Comparison of ENCODE assay signal across 12 cellular contexts in genomic region chr9:70403618-70404025, GRCh38. TPM values are rescaled to one million over a fixed set of nuclear protein-coding genes. Genes with fewer than 3 reads are reported as not detected.
DNase-seq lines count a peak whose midpoint lies in the region; TF ChIP-seq lines count a peak whose summit lies in the region.
"Had no signal": no experiment of that assay in that cellular context is flagged by ENCODE, and none has a peak within 500 bp of the region (broad histone marks: within the 10 kb centered on the region; RNA-seq: fewer than 3 reads in every experiment).

No MANE protein-coding gene starts in this region.

- H3K27me3 ChIP-seq in CD4-positive, alpha-beta memory T cell (ENCODE audit: insufficient read depth, low read length), result no peaks in the 10 kb centered on the region
- H3K27me3 ChIP-seq in right atrium auricular region (no peaks in the 10 kb centered on the region), skeletal muscle satellite cell (ENCODE audit: control insufficient read depth, insufficient read depth, low read length) (no peaks in the 10 kb centered on the region)

- peak overlapping the region in 6 of 7 donors; percentile 49 to 79 (median 68) for H3K27ac Mint-ChIP-seq in CD4-positive, alpha-beta memory T cell
- H3K27ac Mint-ChIP-seq in activated naive CD8-positive, alpha-beta T cell treated with anti-CD3 and anti-CD28 coated beads for 36 hours, result peak overlapping the region; percentile 63
- H3K27ac Mint-ChIP-seq: T-helper 2 cell treated with Interferon-gamma antibody and Interleukin-4, amounts not matched to agents 5 μg/mL and 100 μg/mL, for 36 hours had no signal

- H3K9me3 ChIP-seq in CD4-positive, alpha-beta memory T cell (ENCODE audit: control insufficient read depth in 1 of 2, low read length in 2 of 2), result no peaks in the 10 kb centered on the region
- H3K9me3 ChIP-seq in right atrium auricular region (no peaks in the 10 kb centered on the region), skeletal muscle satellite cell (replicated peaks; ENCODE audit: low read length) (no peaks in the 10 kb centered on the region)
- H3K9me3 ChIP-seq: Caco-2 had no signal

- H3K4me1 ChIP-seq in CD4-positive, alpha-beta memory T cell (ENCODE audit: insufficient read depth, low read length), result peaks cover 87% of the 10 kb centered on the region
- H3K4me1 ChIP-seq in right atrium auricular region (peaks cover 0 to 97% of the 10 kb centered on the region in 2 donors), skeletal muscle satellite cell (ENCODE audit: control insufficient read depth, insufficient read depth, low read length) (peaks cover 86% of the 10 kb centered on the region)
- H3K4me1 ChIP-seq: Caco-2 had no signal

- no peaks in the 10 kb centered on the region for H3K27me3 Mint-ChIP-seq in CD4-positive, alpha-beta memory T cell
- H3K27me3 Mint-ChIP-seq in activated naive CD8-positive, alpha-beta T cell treated with anti-CD3 and anti-CD28 coated beads for 36 hours, result no peaks in the 10 kb centered on the region

- H3K4me1 Mint-ChIP-seq in CD4-positive, alpha-beta memory T cell, result peaks cover 67 to 90% (median 80%) of the 10 kb centered on the region in 4 donors
- H3K4me1 Mint-ChIP-seq in activated naive CD8-positive, alpha-beta T cell treated with anti-CD3 and anti-CD28 coated beads for 36 hours, result peaks cover 83% of the 10 kb centered on the region

- POLR2A ChIA-PET in CD4-positive, alpha-beta memory T cell (lab: Charles Lee; ENCODE audit: partially characterized antibody), result interaction anchor here (0.6 to 7.4 kb wide), 4 partner anchors 9 to 70 kb away, joined by 3 to 104 read pairs (median 36); partner anchors contain the start of gene KLF9

- CTCF ChIA-PET in CD4-positive, alpha-beta memory T cell (lab: Charles Lee; ENCODE audit: partially characterized antibody), result interaction anchor here (1.8 to 6.4 kb wide), 3 partner anchors 11 to 51 kb away, joined by 4 to 37 read pairs (median 5); no protein-coding TSS in a partner anchor

- intact Hi-C loops in CD4-positive, alpha-beta memory T cell (cut with micrococcal nuclease), result no loop called here

- H3K36me3 ChIP-seq in CD4-positive, alpha-beta memory T cell (ENCODE audit: insufficient read depth, low read length), result no peaks in the 10 kb centered on the region
- peaks cover 6% of the 10 kb centered on the region for H3K36me3 ChIP-seq in right atrium auricular region
- H3K36me3 ChIP-seq in skeletal muscle satellite cell (ENCODE audit: insufficient read depth, low read length), result peaks cover 3% of the 10 kb centered on the region

- H3K4me2 ChIP-seq in skeletal muscle satellite cell (ENCODE audit: low read length), result peak overlapping the region; percentile 74

- no peak for TF ChIP-seq CTCF in right atrium auricular region (IDR thresholded peaks at IDR 0.05)

- H3K27ac ChIP-seq in CD4-positive, alpha-beta memory T cell (ENCODE audit: low read depth, low read length), result no peak overlapping the region
- peak overlapping the region; percentile 100 for H3K27ac ChIP-seq in right atrium auricular region

- no peak overlapping the region for H3K4me3 ChIP-seq in CD4-positive, alpha-beta memory T cell (ENCODE audit: low read length in 2 of 2)
- H3K4me3 ChIP-seq in right atrium auricular region, result peak overlapping the region in 1 of 2 donors; percentile 17
- H3K4me3 ChIP-seq in skeletal muscle satellite cell (ENCODE audit: low read length), result peak overlapping the region; percentile 36

- peak overlapping the region; percentile 60 for H3K9ac ChIP-seq in skeletal muscle satellite cell (ENCODE audit: low read depth, low read length)

- peaks cover 0 to 3% of the 10 kb centered on the region in 2 donors for H3K36me3 Mint-ChIP-seq in CD4-positive, alpha-beta memory T cell
- peaks cover 8% of the 10 kb centered on the region for H3K36me3 Mint-ChIP-seq in activated naive CD8-positive, alpha-beta T cell treated with anti-CD3 and anti-CD28 coated beads for 36 hours

- no peaks in the 10 kb centered on the region for H3K9me3 Mint-ChIP-seq in CD4-positive, alpha-beta memory T cell
- no peaks in the 10 kb centered on the region for H3K9me3 Mint-ChIP-seq in activated naive CD8-positive, alpha-beta T cell treated with anti-CD3 and anti-CD28 coated beads for 36 hours
- H3K9me3 Mint-ChIP-seq: T-helper 2 cell treated with Interferon-gamma antibody and Interleukin-4, amounts not matched to agents 5 μg/mL and 100 μg/mL, for 36 hours had no signal

- H3K4me3 Mint-ChIP-seq in CD4-positive, alpha-beta memory T cell, result peak overlapping the region in 4 of 8 donors; percentile 3 to 33 (median 23)
- H3K4me3 Mint-ChIP-seq in activated naive CD8-positive, alpha-beta T cell treated with anti-CD3 and anti-CD28 coated beads for 36 hours, result no peak overlapping the region
- H3K4me3 Mint-ChIP-seq: T-helper 2 cell treated with Interferon-gamma antibody and Interleukin-4, amounts not matched to agents 5 μg/mL and 100 μg/mL, for 36 hours had no signal

- no peak for DNase-seq in CD4-positive, alpha-beta memory T cell
- DNase-seq in activated naive CD8-positive, alpha-beta T cell treated with anti-CD3 and anti-CD28 coated beads for 36 hours, result no peak
- DNase-seq in right atrium auricular region (ENCODE audit: low spot score), result no peak
- no peak for DNase-seq in HuH-7.5 (ENCODE audit: low spot score)
- DNase-seq in NCI-H526 (lab: John Stamatoyannopoulos, UW), result no peak
- no peak for DNase-seq in stimulated activated CD8-positive, alpha-beta memory T cell treated with anti-CD3 and anti-CD28 coated beads, Interleukin-4, amount 100 ng/mL, for 48 hours
- no peak for DNase-seq in DMS53 treated with DMSO at 0.1 percent for 48 hours (lab: John Stamatoyannopoulos, UW; ENCODE audit: unreplicated experiment)
- DNase-seq: activated CD8-positive, alpha-beta memory T cell treated with anti-CD3 and anti-CD28 coated beads, Interleukin-2, amount 50 U/mL, for 4 hours; Caco-2; NCI-H1694 treated with DMSO at 0.1 percent for 48 hours had no signal

RNA-seq across cellular contexts. Expression of gene KLF9, which starts 10.8 kb away (rescaled TPM):
- total RNA-seq in CD4-positive, alpha-beta memory T cell, result 10 to 100 TPM; 18.6 to 20.6 TPM
- 1 to 10 TPM; 1.3 to 4.1 TPM for polyA plus RNA-seq in CD4-positive, alpha-beta memory T cell
- 10 to 100 TPM; 25.4 to 25.5 TPM for total RNA-seq in activated naive CD8-positive, alpha-beta T cell treated with anti-CD3 and anti-CD28 coated beads for 36 hours
- total RNA-seq in right atrium auricular region, result 10 to 100 TPM; 74.1 to 76.7 TPM
- total RNA-seq in skeletal muscle satellite cell (2012; rRNA removed), result 33.7 and 34.1 TPM in 2 replicates
